Comparison of ENCODE assay signal across 8 cellular contexts in the genomic region with DNA sequence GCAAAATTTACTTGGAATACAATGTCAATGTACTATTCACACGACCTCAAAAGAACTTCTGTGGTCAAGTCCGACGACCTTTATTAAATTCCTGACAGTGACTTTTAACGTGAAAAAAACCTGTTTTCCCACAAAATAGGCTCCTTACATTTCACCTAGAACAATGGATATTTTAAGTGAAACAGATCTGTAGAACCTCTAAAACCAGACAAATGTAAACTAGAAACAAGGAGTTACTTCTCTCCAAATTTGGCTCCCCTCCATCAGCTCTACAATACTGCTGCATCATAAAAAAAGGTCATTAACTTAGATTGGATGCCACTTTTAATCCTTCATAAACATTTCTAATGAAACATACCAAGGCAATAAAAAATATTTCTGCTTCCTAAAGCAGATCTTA. TPM values are rescaled to one million over a fixed set of nuclear protein-coding genes. Genes with fewer than 3 reads are reported as not detected.
DNase-seq lines count a peak whose midpoint lies in the region; ATAC-seq and TF ChIP-seq lines count a peak whose summit lies in the region.

No MANE protein-coding gene starts in this region.

- intact Hi-C loops in Caco-2 (cut with micrococcal nuclease; ENCODE audit: unreplicated experiment): no loop called here

- H3K9me3 ChIP-seq in Caco-2 (no peaks in the 10 kb centered on the region), neutrophil (no peaks in the 10 kb centered on the region)

- BruUV-seq in Caco-2 (replicated peaks; lab: Mats Ljungman, UMichigan): no TSS peak

- no peak overlapping the region for H3K27ac ChIP-seq in neutrophil

- POLR2A ChIA-PET in Caco-2 (lab: Charles Lee): no interaction called here

- H3K4me1 ChIP-seq in Caco-2 (peaks cover 10% of the 10 kb centered on the region), neutrophil (ENCODE audit: control insufficient read depth in 1 of 2, insufficient read depth in 1 of 2, low read depth in 1 of 2, low read length in 1 of 2) (peaks cover 14 to 17% of the 10 kb centered on the region in 2 experiments)

- CTCF ChIA-PET in Caco-2 (lab: Charles Lee): no interaction called here

- TF ChIP-seq CTCF in Caco-2 (IDR thresholded peaks at IDR 0.05; ENCODE audit: insufficient read depth in 1 of 2, low read depth in 1 of 2, low read length in 1 of 2, severe bottlenecking in 1 of 2, unreplicated experiment in 1 of 2) (no peak), LNCaP clone FGC (IDR thresholded peaks at IDR 0.05; ENCODE audit: control insufficient read depth, extremely low read depth, insufficient read depth) (no peak), neutrophil (IDR thresholded peaks at IDR 0.05) (no peak)

- DNase-seq in Caco-2: no peak
- no peak for DNase-seq in LNCaP clone FGC (ENCODE audit: low read depth)
- DNase-seq in cerebellar cortex (ENCODE audit: low spot score): peak; percentile 16
- no peak for DNase-seq in C1 segment of cervical spinal cord (lab: John Stamatoyannopoulos, UW)
- no peak for DNase-seq in RPMI8226
- no peak for DNase-seq in cerebellar nuclear complex (lab: John Stamatoyannopoulos, UW)

- H3K36me3 Mint-ChIP-seq in Caco-2 (ENCODE audit: insufficient read depth, unreplicated experiment): peaks cover 11% of the 10 kb centered on the region

- no peaks in the 10 kb centered on the region for H3K4me1 Mint-ChIP-seq in Caco-2 (ENCODE audit: low read depth, unreplicated experiment)

- no peaks in the 10 kb centered on the region for H3K27me3 ChIP-seq in Caco-2 (replicated peaks; ENCODE audit: control insufficient read depth, insufficient read depth, low read length)
- no peaks in the 10 kb centered on the region for H3K27me3 ChIP-seq in neutrophil

- H3K4me3 ChIP-seq in Caco-2 (ENCODE audit: low read depth, low read length) (no peak overlapping the region), LNCaP clone FGC (ENCODE audit: low read depth, low read length) (peak overlapping the region; percentile 77), neutrophil (ENCODE audit: low read depth in 1 of 2, low read length in 1 of 2) (peak overlapping the region; percentile 87 to 94)

- H3K36me3 ChIP-seq in Caco-2 (ENCODE audit: control insufficient read depth, insufficient read depth, low read length): no peaks in the 10 kb centered on the region
- no peaks in the 10 kb centered on the region for H3K36me3 ChIP-seq in neutrophil

- H3K4me3 Mint-ChIP-seq in Caco-2 (ENCODE audit: unreplicated experiment): peak overlapping the region; percentile 9

- H3K27ac Mint-ChIP-seq in Caco-2 (ENCODE audit: unreplicated experiment): no peak overlapping the region

- H3K27me3 Mint-ChIP-seq in Caco-2 (ENCODE audit: insufficient read depth, unreplicated experiment): no peaks in the 10 kb centered on the region

- no peak for ATAC-seq in HG02623 (IDR thresholded peaks at IDR 0.05; ENCODE audit: unreplicated experiment)

- H3K9me3 Mint-ChIP-seq in Caco-2 (ENCODE audit: unreplicated experiment): no peaks in the 10 kb centered on the region

RNA-seq across cellular contexts. Expression of a gene that starts 1.2 kb away (rescaled TPM):
- total RNA-seq in Caco-2 (2022): 8.2 and 8.7 TPM in 2 replicates

RNA-seq across cellular contexts. Expression of a gene that starts 9.2 kb away (rescaled TPM):
- total RNA-seq in Caco-2 (2022): 36.4 and 42.1 TPM in 2 replicates
